In the genomic region with DNA sequence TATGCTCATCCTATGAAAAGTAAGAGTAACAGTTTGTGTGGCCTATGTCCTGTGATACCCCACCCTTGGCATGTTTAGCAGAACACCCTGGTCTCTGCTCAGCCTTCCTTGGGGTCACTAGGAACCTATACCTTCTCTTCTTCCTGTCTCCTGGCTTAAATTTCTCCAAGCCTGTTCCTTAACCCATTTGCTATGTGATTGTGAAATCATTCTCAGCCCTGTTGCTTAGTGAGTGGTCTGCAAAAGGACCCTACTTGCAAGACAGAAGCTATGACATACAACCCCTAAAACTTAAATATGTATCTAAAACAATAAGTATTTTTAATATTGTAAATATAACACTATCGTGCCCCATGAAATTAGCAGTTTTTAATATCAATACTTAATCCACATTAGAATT, we compare ENCODE assay signal across 28 cellular contexts.
"Had no signal": no experiment of that assay in that cellular context is flagged by ENCODE, and none has a peak within 500 bp of the region (broad histone marks: within the 10 kb centered on the region; RNA-seq: fewer than 3 reads in every experiment).

No MANE protein-coding gene starts in this region.

- H3K9me3 Mint-ChIP-seq: mesothelial cell of epicardium; naive B cell; natural killer cell; stimulated activated naive B cell treated with anti-CD40 and anti-IgM and Interleukin-4, amounts not matched to agents 10 μg/mL and 1 μg/mL and 100 μg/mL, for 72 hours had no signal

- ATAC-seq: left colon; left lung; lower lobe of right lung; natural killer cell; right cardiac atrium; stimulated activated naive B cell treated with anti-CD40 and anti-IgM and Interleukin-4, amounts not matched to agents 10 μg/mL and 1 μg/mL and 100 μg/mL, for 72 hours; stimulated activated naive CD8-positive, alpha-beta T cell treated with anti-CD3 and anti-CD28 coated beads, Interleukin-15, Interleukin-2, amounts not matched to agents 100 U/mL and 50 U/mL, for 24 hours had no signal

- H3K4me1 Mint-ChIP-seq: immature natural killer cell; naive B cell; natural killer cell; stimulated activated naive B cell treated with anti-CD40 and anti-IgM and Interleukin-4, amounts not matched to agents 10 μg/mL and 1 μg/mL and 100 μg/mL, for 72 hours had no signal

- H3K36me3 ChIP-seq: left lung, lower lobe of right lung, ovary, prostate gland, sigmoid colon, spleen, stomach, thyroid gland, transverse colon, upper lobe of left lung, vagina had no signal

- H3K27me3 ChIP-seq: left lung, ovary, sigmoid colon, spleen, stomach, testis, thyroid gland, transverse colon, upper lobe of left lung, vagina had no signal

- H3K4me3 ChIP-seq: left lung, lower lobe of right lung, ovary, prostate gland, sigmoid colon, spleen, stomach, testis, thyroid gland, transverse colon, upper lobe of left lung, vagina had no signal

- DNase-seq: hippocampal formation; immature natural killer cell; kidney; left colon; left lung; lower lobe of right lung; mammary epithelial cell; mesendoderm; naive B cell; natural killer cell; ovary; retina; right cardiac atrium; sigmoid colon; small intestine; spleen; stimulated activated CD4-positive, alpha-beta T cell treated with anti-CD3 and anti-CD28 coated beads, Interleukin-4, amount 100 ng/mL, for 4 hours; stimulated activated CD8-positive, alpha-beta memory T cell treated with anti-CD3 and anti-CD28 coated beads, Interleukin-4, amount 100 ng/mL, for 48 hours; stimulated activated naive B cell treated with anti-CD40 and anti-IgM and Interleukin-4, amounts not matched to agents 10 μg/mL and 1 μg/mL and 100 μg/mL, for 72 hours; stimulated activated naive CD8-positive, alpha-beta T cell treated with anti-CD3 and anti-CD28 coated beads, Interleukin-15, Interleukin-2, amounts not matched to agents 100 U/mL and 50 U/mL, for 24 hours; stomach; testis; thyroid gland; transverse colon; upper lobe of left lung had no signal

- H3K27ac ChIP-seq: left lung, lower lobe of right lung, ovary, prostate gland, sigmoid colon, spleen, stomach, testis, thyroid gland, transverse colon, upper lobe of left lung, vagina had no signal

- H3K36me3 Mint-ChIP-seq: immature natural killer cell; mesothelial cell of epicardium; naive B cell; natural killer cell; stimulated activated naive B cell treated with anti-CD40 and anti-IgM and Interleukin-4, amounts not matched to agents 10 μg/mL and 1 μg/mL and 100 μg/mL, for 72 hours had no signal

- H3K4me1 ChIP-seq: left lung, lower lobe of right lung, prostate gland, spleen, stomach, testis, thyroid gland, transverse colon, upper lobe of left lung, vagina had no signal

- H3K4me3 Mint-ChIP-seq: immature natural killer cell; mesothelial cell of epicardium; naive B cell; natural killer cell; stimulated activated naive B cell treated with anti-CD40 and anti-IgM and Interleukin-4, amounts not matched to agents 10 μg/mL and 1 μg/mL and 100 μg/mL, for 72 hours had no signal

- H3K9me3 ChIP-seq: left lung, lower lobe of right lung, ovary, prostate gland, sigmoid colon, spleen, stomach, testis, thyroid gland, transverse colon, upper lobe of left lung, vagina had no signal

- H3K27ac Mint-ChIP-seq: immature natural killer cell; mesothelial cell of epicardium; naive B cell; natural killer cell; stimulated activated naive B cell treated with anti-CD40 and anti-IgM and Interleukin-4, amounts not matched to agents 10 μg/mL and 1 μg/mL and 100 μg/mL, for 72 hours had no signal

- H3K27me3 Mint-ChIP-seq: naive B cell; stimulated activated naive B cell treated with anti-CD40 and anti-IgM and Interleukin-4, amounts not matched to agents 10 μg/mL and 1 μg/mL and 100 μg/mL, for 72 hours had no signal
